13 cellular contexts compared by ENCODE assay signal in the genomic region with DNA sequence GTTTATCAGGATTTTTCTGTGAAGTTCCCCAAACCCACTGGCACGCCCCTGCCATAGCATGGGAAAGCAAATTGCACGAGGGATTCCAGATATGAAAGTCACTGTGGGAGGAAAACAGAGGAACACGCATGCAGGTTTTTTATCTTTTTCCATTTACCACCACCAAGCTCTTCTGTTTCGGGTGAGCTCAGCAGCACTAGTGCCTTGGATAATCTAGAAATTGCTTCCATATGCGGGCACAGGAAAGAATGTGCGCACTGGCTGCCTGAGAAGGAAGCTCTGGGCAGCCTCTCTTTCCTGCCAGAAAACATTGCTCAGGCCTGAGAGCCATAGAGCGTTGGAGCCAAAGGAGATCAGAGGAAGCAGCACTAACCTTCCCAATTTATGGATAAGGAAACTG.
A peak's percentile ranks its signal among the peaks of the same experiment; 100 is the strongest.
DNase-seq lines count a peak whose midpoint lies in the region; ATAC-seq, FAIRE-seq and TF ChIP-seq lines count a peak whose summit lies in the region.
"Had no signal": no experiment of that assay in that cellular context is flagged by ENCODE, and none has a peak within 500 bp of the region (broad histone marks: within the 10 kb centered on the region; RNA-seq: fewer than 3 reads in every experiment).

No MANE protein-coding gene starts in this region.

- H3K4me3 ChIP-seq in MG63 (no peak overlapping the region), fibroblast of lung (replicated peaks in 1 of 4; ENCODE audit: control extremely low read depth in 1 of 4, insufficient read depth in 1 of 4, low read depth in 3 of 4, low read length in 4 of 4) (no peak overlapping the region), trophoblast cell (ENCODE audit: low read depth, low read length) (no peak overlapping the region), lower lobe of right lung (no peak overlapping the region)
- H3K4me3 ChIP-seq: K562 had no signal

- H4K12ac ChIP-seq in trophoblast cell (ENCODE audit: low read depth, low read length), result no peak overlapping the region

- no peak for FAIRE-seq in urothelium cell line (lab: Jason Lieb, UNC)
- FAIRE-seq: islet of Langerhans, K562 had no signal

- H3K9ac ChIP-seq in fibroblast of lung (ENCODE audit: insufficient read depth, low read length) (no peak overlapping the region), trophoblast cell (ENCODE audit: low read length) (no peak overlapping the region)

- ATAC-seq in GM21825 (IDR thresholded peaks at IDR 0.05; ENCODE audit: unreplicated experiment), result no peak
- ATAC-seq in lower lobe of right lung, result no peak
- ATAC-seq: K562 had no signal

- H4K20me1 ChIP-seq in fibroblast of lung (ENCODE audit: control insufficient read depth, extremely low read depth, insufficient read depth, low read length), result no peaks in the 10 kb centered on the region

- peaks cover 10% of the 10 kb centered on the region for H3K4me1 ChIP-seq in fibroblast of lung (ENCODE audit: control insufficient read depth, extremely low read depth, insufficient read depth, low read length)
- peaks cover 28 to 39% of the 10 kb centered on the region in 2 experiments for H3K4me1 ChIP-seq in trophoblast cell (ENCODE audit: control insufficient read depth in 1 of 2, insufficient read depth in 2 of 2, low read length in 2 of 2)
- H3K4me1 ChIP-seq in lower lobe of right lung, result peaks cover 31% of the 10 kb centered on the region

- H3K18ac ChIP-seq in trophoblast cell (ENCODE audit: low read length), result no peak overlapping the region

- no peak overlapping the region for H2BK5ac ChIP-seq in trophoblast cell (ENCODE audit: low read depth, low read length, poor library complexity)

- TF ChIP-seq CTCF in fibroblast of lung (conservative IDR thresholded peaks at IDR 0.05 in 1 of 2, IDR thresholded peaks at IDR 0.05 in 1 of 2; ENCODE audit: low read depth in 1 of 2, low read length in 2 of 2) (no peak), lower lobe of right lung (IDR thresholded peaks at IDR 0.05) (no peak)

- intact Hi-C loops in lower lobe of right lung (cut with DNase I), result no loop called here

- no peak overlapping the region for H2BK120ac ChIP-seq in trophoblast cell (ENCODE audit: insufficient read depth, low read length, poor library complexity)

- H3K27me3 ChIP-seq in MG63 (no peaks in the 10 kb centered on the region), fibroblast of lung (ENCODE audit: control insufficient read depth, insufficient read depth, low read length) (no peaks in the 10 kb centered on the region), trophoblast cell (ENCODE audit: insufficient read depth, low read length) (no peaks in the 10 kb centered on the region), lower lobe of right lung (ENCODE audit: low read depth) (no peaks in the 10 kb centered on the region)

- no CpG with 5 or more reads among the region's 7 CpGs for WGBS in trophoblast cell (ENCODE audit: extremely low coverage, insufficient coverage, insufficient read length)

- H3K36me3 ChIP-seq in MG63 (no peaks in the 10 kb centered on the region), fibroblast of lung (ENCODE audit: control insufficient read depth, insufficient read depth, low read length) (no peaks in the 10 kb centered on the region), trophoblast cell (ENCODE audit: control insufficient read depth in 1 of 2, insufficient read depth in 2 of 2, low read length in 2 of 2) (peaks cover 3 to 21% of the 10 kb centered on the region in 2 experiments), lower lobe of right lung (no peaks in the 10 kb centered on the region)

- H3K4me2 ChIP-seq in fibroblast of lung (ENCODE audit: extremely low read depth, insufficient read depth, low read length) (peak overlapping the region; percentile 3), trophoblast cell (ENCODE audit: low read length) (no peak overlapping the region)

- H3K4ac ChIP-seq in trophoblast cell (ENCODE audit: low read depth, low read length), result no peak overlapping the region

- H4K91ac ChIP-seq in trophoblast cell (ENCODE audit: low read depth, low read length), result no peak overlapping the region

- H2AFZ ChIP-seq in fibroblast of lung (ENCODE audit: low read length) (no peak overlapping the region), trophoblast cell (ENCODE audit: insufficient read depth, low read length, poor library complexity) (no peak overlapping the region)

- H3K23ac ChIP-seq in trophoblast cell (ENCODE audit: low read length), result no peak overlapping the region

- DNase-seq in AG08396 (ENCODE audit: low spot score) (peak; percentile 71), MG63 (peak; percentile 74), fibroblast of lung (ENCODE audit: low read depth in 2 of 2) (peak in 1 of 2 donors; percentile 64), trophoblast cell (peak; percentile 46 to 67), ureter (ENCODE audit: low spot score) (no peak), urothelium cell line (ENCODE audit: low spot score) (no peak), lower lobe of right lung (no peak)
- DNase-seq: activated CD4-positive, alpha-beta T cell treated with anti-CD3 and anti-CD28 coated beads, Interleukin-2, amount 50 U/mL, for 1 hour; activated naive CD4-positive, alpha-beta T cell treated with Interleukin-2 at 50 U/mL for 16 hours had no signal

- H4K8ac ChIP-seq in trophoblast cell (ENCODE audit: low read depth, low read length), result no peak overlapping the region

- H2BK12ac ChIP-seq in trophoblast cell (ENCODE audit: low read length), result no peak overlapping the region

- H3K27ac ChIP-seq in fibroblast of lung (ENCODE audit: insufficient read depth, low read length), result peak overlapping the region; percentile 46
- H3K27ac ChIP-seq in trophoblast cell (ENCODE audit: low read depth, low read length), result no peak overlapping the region
- no peak overlapping the region for H3K27ac ChIP-seq in lower lobe of right lung
- H3K27ac ChIP-seq: C4-2B had no signal

- no peaks in the 10 kb centered on the region for H3K79me2 ChIP-seq in fibroblast of lung (ENCODE audit: control insufficient read depth, insufficient read depth, low read length)
- H3K79me2 ChIP-seq in trophoblast cell (ENCODE audit: control insufficient read depth, insufficient read depth, low read length, poor library complexity), result peaks cover 8% of the 10 kb centered on the region

- peaks cover 18% of the 10 kb centered on the region for H3K79me1 ChIP-seq in trophoblast cell (ENCODE audit: low read length)

- H3K14ac ChIP-seq in trophoblast cell (ENCODE audit: low read length), result no peak overlapping the region

- H3K9me3 ChIP-seq in MG63 (no peaks in the 10 kb centered on the region), fibroblast of lung (ENCODE audit: control insufficient read depth, insufficient read depth, low read depth, low read length) (no peaks in the 10 kb centered on the region), trophoblast cell (ENCODE audit: insufficient read depth, low read depth, low read length) (no peaks in the 10 kb centered on the region), lower lobe of right lung (no peaks in the 10 kb centered on the region)

- H2AK5ac ChIP-seq in trophoblast cell (ENCODE audit: low read length), result no peak overlapping the region

Comparison
In these comparisons a context has a peak if more than half of its experiments do, and no peak if none do; other contexts are left out.
1. DNase-seq: peak in AG08396 (single experiment), MG63 (single experiment) and trophoblast cell (2 of 2); none in ureter (single experiment), urothelium cell line (single experiment) and lower lobe of right lung (single experiment).